10 cellular contexts compared by ENCODE assay signal in the genomic region with DNA sequence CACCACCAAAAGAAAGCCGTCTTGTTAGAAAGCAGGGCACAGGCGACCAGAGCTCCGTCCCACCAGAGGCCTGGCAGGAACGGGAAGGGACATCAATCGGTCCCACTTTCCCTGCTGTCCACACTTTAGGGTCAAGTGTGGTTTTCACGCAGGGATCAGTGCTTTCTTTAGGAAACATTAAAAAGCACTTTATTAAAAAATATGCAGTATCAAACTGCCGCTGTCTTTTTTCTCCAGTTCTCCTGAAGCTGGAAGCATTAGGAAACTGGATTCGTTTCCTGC. TPM values are rescaled to one million over a fixed set of nuclear protein-coding genes. Genes with fewer than 3 reads are reported as not detected.
A peak's percentile ranks its signal among the peaks of the same experiment; 100 is the strongest.
DNase-seq lines count a peak whose midpoint lies in the region; ATAC-seq and TF ChIP-seq lines count a peak whose summit lies in the region.
"Had no signal": no experiment of that assay in that cellular context is flagged by ENCODE, and none has a peak within 500 bp of the region (broad histone marks: within the 10 kb centered on the region; RNA-seq: fewer than 3 reads in every experiment).

No MANE protein-coding gene starts in this region.

- H3K27ac ChIP-seq in CD4-positive, alpha-beta memory T cell (ENCODE audit: low read depth, low read length), result peak overlapping the region; percentile 50
- H3K27ac ChIP-seq in Panc1 (ENCODE audit: low read length) (no peak overlapping the region), osteoblast (ENCODE audit: low read depth, low read length) (no peak overlapping the region)

- BruUV-seq in Panc1 (replicated peaks; lab: Mats Ljungman, UMichigan), result no TSS peak

- POLR2A ChIA-PET in CD4-positive, alpha-beta memory T cell (lab: Charles Lee; ENCODE audit: partially characterized antibody), result interaction anchor here (1.4 to 1.7 kb wide), 2 partner anchors 205 to 227 kb away, joined by 4 to 8 read pairs; a partner anchor contains a TSS
- POLR2A ChIA-PET in Panc1 (lab: Charles Lee), result no interaction called here
- POLR2A ChIA-PET in HEK293T (lab: Yijun Ruan, JAX), result interaction anchor here (1.0 to 1.7 kb wide), 4 partner anchors 35 to 628 kb away, joined by 3 to 6 read pairs (median 4); no protein-coding TSS in a partner anchor

- intact Hi-C loops in CD4-positive, alpha-beta memory T cell (cut with micrococcal nuclease), result loop anchor here (5.0 kb wide), 3 partner anchors 34 to 456 kb away; a partner anchor contains a TSS
- intact Hi-C loops in Panc1 (cut with micrococcal nuclease; ENCODE audit: unreplicated experiment), result no loop called here

- H3K9me3 ChIP-seq in CD4-positive, alpha-beta memory T cell (ENCODE audit: control insufficient read depth in 1 of 2, low read length in 2 of 2), result no peaks in the 10 kb centered on the region
- no peaks in the 10 kb centered on the region for H3K9me3 ChIP-seq in Panc1 (ENCODE audit: control insufficient read depth, insufficient read depth, low read depth, low read length)
- no peaks in the 10 kb centered on the region for H3K9me3 ChIP-seq in osteoblast (ENCODE audit: low read depth, low read length)

- peaks cover 27% of the 10 kb centered on the region for H3K4me1 ChIP-seq in CD4-positive, alpha-beta memory T cell (ENCODE audit: insufficient read depth, low read length)
- peaks cover 10% of the 10 kb centered on the region; the same call in 1 of the 2 replicates for H3K4me1 ChIP-seq in Panc1 (ENCODE audit: control insufficient read depth, insufficient read depth, low read length)
- H3K4me1 ChIP-seq in osteoblast (ENCODE audit: insufficient read depth, low read length), result peaks cover 3% of the 10 kb centered on the region

- H3K27me3 ChIP-seq in CD4-positive, alpha-beta memory T cell (ENCODE audit: insufficient read depth, low read length), result no peaks in the 10 kb centered on the region
- H3K27me3 ChIP-seq in Panc1 (ENCODE audit: control insufficient read depth, insufficient read depth, low read length), result no peaks in the 10 kb centered on the region
- peaks cover 34% of the 10 kb centered on the region for H3K27me3 ChIP-seq in osteoblast (ENCODE audit: insufficient read depth, low read length)

- H2AFZ ChIP-seq in osteoblast (ENCODE audit: low read length), result peak overlapping the region; percentile 35

- peak overlapping the region in 6 of 7 donors; percentile 8 to 93 (median 78) for H3K27ac Mint-ChIP-seq in CD4-positive, alpha-beta memory T cell

- CTCF ChIA-PET in CD4-positive, alpha-beta memory T cell (lab: Charles Lee; ENCODE audit: partially characterized antibody), result interaction anchor here (2.1 to 9.8 kb wide), 3 partner anchors 13 to 206 kb away, joined by 7 to 127 read pairs (median 82); no protein-coding TSS in a partner anchor
- CTCF ChIA-PET in Panc1 (lab: Charles Lee), result interaction anchor here (0.6 kb wide), 1 partner anchor 235 kb away, joined by 3 read pairs; no protein-coding TSS in a partner anchor
- CTCF ChIA-PET in HEK293T (lab: Yijun Ruan, JAX), result interaction anchor here (1.2 kb wide), 1 partner anchor 36 kb away, joined by 7 read pairs; no protein-coding TSS in a partner anchor

- TF ChIP-seq CTCF in Panc1 (IDR thresholded peaks at IDR 0.05) (no peak), epithelial cell of proximal tubule (conservative IDR thresholded peaks at IDR 0.05; ENCODE audit: low read depth, low read length) (no peak), osteoblast (IDR thresholded peaks at IDR 0.05; ENCODE audit: extremely low read depth, low read depth, low read length) (no peak)

- no peaks in the 10 kb centered on the region for H3K79me2 ChIP-seq in osteoblast (ENCODE audit: insufficient read depth, low read length)

- no peaks in the 10 kb centered on the region for H3K36me3 ChIP-seq in CD4-positive, alpha-beta memory T cell (ENCODE audit: insufficient read depth, low read length)
- H3K36me3 ChIP-seq in Panc1 (ENCODE audit: control insufficient read depth, insufficient read depth, low read length) (no peaks in the 10 kb centered on the region), osteoblast (ENCODE audit: insufficient read depth, low read length) (no peaks in the 10 kb centered on the region)

- peak overlapping the region in 1 of 2 donors; percentile 60 for H3K4me3 ChIP-seq in CD4-positive, alpha-beta memory T cell (ENCODE audit: low read length in 2 of 2)
- peak overlapping the region; percentile 53 to 69 for H3K4me3 ChIP-seq in Panc1 (ENCODE audit: low read depth in 2 of 2, low read length in 2 of 2)
- H3K4me3 ChIP-seq in epithelial cell of proximal tubule (ENCODE audit: low read depth, low read length), result peak overlapping the region; percentile 67
- peak overlapping the region; percentile 54 for H3K4me3 ChIP-seq in osteoblast (ENCODE audit: insufficient read depth, low read length)

- ATAC-seq in Panc1, result no peak
- no peak for ATAC-seq in GM21423 (IDR thresholded peaks at IDR 0.05; ENCODE audit: unreplicated experiment)
- ATAC-seq in GM18870 (IDR thresholded peaks at IDR 0.05; ENCODE audit: unreplicated experiment), result no peak

- H3K4me2 ChIP-seq in osteoblast (ENCODE audit: insufficient read depth, low read length), result peak overlapping the region; percentile 80

- no peaks in the 10 kb centered on the region for H4K20me1 ChIP-seq in osteoblast (ENCODE audit: insufficient read depth, low read length)

- H3K36me3 Mint-ChIP-seq in CD4-positive, alpha-beta memory T cell, result no peaks in the 10 kb centered on the region

- no peak for DNase-seq in CD4-positive, alpha-beta memory T cell
- DNase-seq in Panc1 (ENCODE audit: low read depth, low spot score), result no peak
- DNase-seq in epithelial cell of proximal tubule (ENCODE audit: low read depth), result no peak
- no peak for DNase-seq in osteoblast (ENCODE audit: insufficient read length, low spot score, missing footprints)
- no peak for DNase-seq in HEK293T (ENCODE audit: extremely low spot score)
- no peak for DNase-seq in LoVo (ENCODE audit: low spot score)
- DNase-seq: IMR-90 had no signal

- H3K27me3 Mint-ChIP-seq in CD4-positive, alpha-beta memory T cell, result no peaks in the 10 kb centered on the region

- H3K9me3 Mint-ChIP-seq in CD4-positive, alpha-beta memory T cell, result no peaks in the 10 kb centered on the region

- in situ Hi-C loops in Panc1 (cut with HindIII; ENCODE audit: low pct_unique_long_range_greater_than_20kb, low sequenced_read_pairs), result no loop called here

- H3K4me1 Mint-ChIP-seq in CD4-positive, alpha-beta memory T cell, result peaks cover 20 to 39% (median 32%) of the 10 kb centered on the region in 4 donors

- peak overlapping the region; percentile 77 to 92 (median 83) for H3K4me3 Mint-ChIP-seq in CD4-positive, alpha-beta memory T cell

TF ChIP-seq in HEK293T, 16 proteins besides CTCF, POLR2A, EP300 and RAD21:
- no peak for TF ChIP-seq CTBP1 (IDR thresholded peaks at IDR 0.05; ENCODE audit: borderline replicate concordance)
- TF ChIP-seq, protein P1, sequence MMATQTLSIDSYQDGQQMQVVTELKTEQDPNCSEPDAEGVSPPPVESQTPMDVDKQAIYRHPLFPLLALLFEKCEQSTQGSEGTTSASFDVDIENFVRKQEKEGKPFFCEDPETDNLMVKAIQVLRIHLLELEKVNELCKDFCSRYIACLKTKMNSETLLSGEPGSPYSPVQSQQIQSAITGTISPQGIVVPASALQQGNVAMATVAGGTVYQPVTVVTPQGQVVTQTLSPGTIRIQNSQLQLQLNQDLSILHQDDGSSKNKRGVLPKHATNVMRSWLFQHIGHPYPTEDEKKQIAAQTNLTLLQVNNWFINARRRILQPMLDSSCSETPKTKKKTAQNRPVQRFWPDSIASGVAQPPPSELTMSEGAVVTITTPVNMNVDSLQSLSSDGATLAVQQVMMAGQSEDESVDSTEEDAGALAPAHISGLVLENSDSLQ (IDR thresholded peaks at IDR 0.05), result no peak
- no peak for TF ChIP-seq L3MBTL2 (conservative IDR thresholded peaks at IDR 0.05)
- TF ChIP-seq NFRKB (IDR thresholded peaks at IDR 0.05), result no peak
- no peak for TF ChIP-seq BHLHE40 (IDR thresholded peaks at IDR 0.05; ENCODE audit: borderline replicate concordance)
- no peak for TF ChIP-seq ZNF384 (IDR thresholded peaks at IDR 0.05)
- TF ChIP-seq SUZ12 (IDR thresholded peaks at IDR 0.05), result no peak
TF ChIP-seq in HEK293T: peak in this region for 0.

RNA-seq across cellular contexts. Expression of a gene that starts 0.4 kb away (rescaled TPM):
- 1 to 10 TPM; 3.0 to 4.5 TPM for total RNA-seq in CD4-positive, alpha-beta memory T cell
- 1 to 10 TPM in 1 of 2 donors, under 1 TPM in 1; 0.88 to 1.1 TPM for polyA plus RNA-seq in CD4-positive, alpha-beta memory T cell
- total RNA-seq in Panc1 (2021; ENCODE audit: unreplicated experiment), result 1.0 TPM
- polyA plus RNA-seq in Panc1 (2012; ENCODE audit: insufficient read length), result 0.96 TPM
- total RNA-seq in epithelial cell of proximal tubule, result 3.6 and 4.2 TPM in 2 replicates
- under 0.01 TPM in 1 of 2 replicates, not detected in the other for total RNA-seq in osteoblast
- total RNA-seq: IMR-90, pulmonary artery endothelial cell had no signal
- polyA plus RNA-seq: IMR-90 had no signal

RNA-seq across cellular contexts. Expression of a gene that starts 43.7 kb away (rescaled TPM):
- not detected for total RNA-seq in CD4-positive, alpha-beta memory T cell
- not detected for polyA plus RNA-seq in CD4-positive, alpha-beta memory T cell
- total RNA-seq in Panc1 (2021; ENCODE audit: unreplicated experiment) (1.1 TPM), epithelial cell of proximal tubule (0.07 TPM in 1 of 2 replicates, not detected in the other), osteoblast (under 0.01 TPM in 2 replicates)
- 1.8 TPM for polyA plus RNA-seq in Panc1 (2012; ENCODE audit: insufficient read length)
- total RNA-seq: IMR-90, pulmonary artery endothelial cell had no signal
- polyA plus RNA-seq: IMR-90 had no signal
